Comparison of ENCODE assay signal across 10 cellular contexts in the genomic region with DNA sequence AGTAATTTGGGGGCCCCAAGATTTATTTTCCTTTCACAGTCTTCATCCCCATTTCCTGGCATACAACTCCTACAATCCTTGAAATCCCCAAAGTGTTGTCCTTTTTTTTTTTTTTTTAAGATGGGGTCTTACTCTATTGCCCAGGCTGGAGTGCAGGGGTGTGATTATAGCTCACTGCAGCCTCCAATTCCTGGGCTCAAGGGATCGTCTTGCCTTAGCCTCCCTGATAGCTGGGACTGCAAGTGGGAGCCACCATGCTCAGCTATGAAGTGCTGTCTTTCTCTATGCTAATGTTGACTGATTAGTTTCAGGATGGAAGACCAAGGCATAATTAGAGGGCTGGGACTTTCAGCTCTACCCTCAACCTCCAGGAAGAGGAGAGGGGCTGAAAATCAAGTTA.
"Had no signal": no experiment of that assay in that cellular context is flagged by ENCODE, and none has a peak within 500 bp of the region (broad histone marks: within the 10 kb centered on the region; RNA-seq: fewer than 3 reads in every experiment).

No MANE protein-coding gene starts in this region.

- H3K9me3 Mint-ChIP-seq: H9, HFFc6 had no signal

- FAIRE-seq: H54, HepG2 had no signal

- H3K9ac ChIP-seq: GM23248 had no signal

- H3K4me3 Mint-ChIP-seq: H9, HFFc6, IgD-negative memory B cell had no signal

- H3K27ac ChIP-seq: GM23248, HL-60 had no signal

- H3K4me3 ChIP-seq: GM23248 had no signal

- H3K27ac Mint-ChIP-seq: H9, HFFc6 had no signal

- ATAC-seq: HepG2 had no signal

- H3K36me3 Mint-ChIP-seq: IgD-negative memory B cell had no signal

- DNase-seq: GM23248, GOT3, H9, HCEC 1CT, HFFc6, KG1 had no signal

- H2AFZ ChIP-seq: GM23248 had no signal

- H3K27me3 Mint-ChIP-seq: IgD-negative memory B cell had no signal
